Comparison of ENCODE assay signal across 9 cellular contexts in the genomic region with DNA sequence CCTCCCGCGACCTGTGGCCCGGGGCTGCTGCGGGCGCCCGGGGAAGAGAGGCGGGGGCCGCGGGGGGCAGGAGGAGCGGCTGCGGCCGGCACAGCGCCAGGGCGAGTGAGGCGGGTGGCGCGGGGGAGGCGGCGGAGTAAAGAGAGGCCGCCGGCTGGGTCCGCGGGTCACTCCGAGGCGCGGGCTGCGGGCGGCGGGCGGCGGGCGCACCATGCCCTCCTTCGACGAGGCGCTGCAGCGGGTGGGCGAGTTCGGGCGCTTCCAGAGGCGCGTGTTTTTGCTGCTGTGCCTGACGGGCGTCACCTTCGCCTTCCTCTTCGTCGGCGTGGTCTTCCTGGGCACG. TPM values are rescaled to one million over a fixed set of nuclear protein-coding genes. Genes with fewer than 3 reads are reported as not detected.
DNase-seq lines count a peak whose midpoint lies in the region; ATAC-seq and TF ChIP-seq lines count a peak whose summit lies in the region.
"Had no signal": no experiment of that assay in that cellular context is flagged by ENCODE, and none has a peak within 500 bp of the region (broad histone marks: within the 10 kb centered on the region; RNA-seq: fewer than 3 reads in every experiment).

A gene with protein sequence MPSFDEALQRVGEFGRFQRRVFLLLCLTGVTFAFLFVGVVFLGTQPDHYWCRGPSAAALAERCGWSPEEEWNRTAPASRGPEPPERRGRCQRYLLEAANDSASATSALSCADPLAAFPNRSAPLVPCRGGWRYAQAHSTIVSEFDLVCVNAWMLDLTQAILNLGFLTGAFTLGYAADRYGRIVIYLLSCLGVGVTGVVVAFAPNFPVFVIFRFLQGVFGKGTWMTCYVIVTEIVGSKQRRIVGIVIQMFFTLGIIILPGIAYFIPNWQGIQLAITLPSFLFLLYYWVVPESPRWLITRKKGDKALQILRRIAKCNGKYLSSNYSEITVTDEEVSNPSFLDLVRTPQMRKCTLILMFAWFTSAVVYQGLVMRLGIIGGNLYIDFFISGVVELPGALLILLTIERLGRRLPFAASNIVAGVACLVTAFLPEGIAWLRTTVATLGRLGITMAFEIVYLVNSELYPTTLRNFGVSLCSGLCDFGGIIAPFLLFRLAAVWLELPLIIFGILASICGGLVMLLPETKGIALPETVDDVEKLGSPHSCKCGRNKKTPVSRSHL (plus strand): TSS at position 170 of the 343 bp plus-strand sequence. CDS start 42 bp downstream, at position 212.

- no peak for DNase-seq in CD8-positive, alpha-beta memory T cell
- DNase-seq in activated naive CD8-positive, alpha-beta T cell treated with anti-CD3 and anti-CD28 coated beads, Interleukin-2, amount 10 ng/mL, durations not matched to agents 7 days and 5 days = no peak
- DNase-seq in left ventricle myocardium superior (peak; percentile 70), NCI-H187 treated with DMSO at 0.1 percent for 48 hours (lab: John Stamatoyannopoulos, UW) (no peak), HCEC 1CT (no peak)

- no peak within 1 kb of the TSS for H3K27ac ChIP-seq in CD8-positive, alpha-beta memory T cell (ENCODE audit: low read depth, low read length)
- H3K27ac ChIP-seq in parathyroid adenoma = no peak within 1 kb of the TSS

- H3K27me3 Mint-ChIP-seq in CD8-positive, alpha-beta memory T cell = peaks cover 36 to 73% of the 10 kb centered on the region in 2 donors
- peaks cover 64% of the 10 kb centered on the region for H3K27me3 Mint-ChIP-seq in activated naive CD8-positive, alpha-beta T cell treated with anti-CD3 and anti-CD28 coated beads, Interleukin-2, amount 10 ng/mL, durations not matched to agents 7 days and 5 days

- H3K4me1 Mint-ChIP-seq in CD8-positive, alpha-beta memory T cell = peaks cover 4 to 14% (median 10%) of the 10 kb centered on the region in 3 donors
- peaks cover 2% of the 10 kb centered on the region for H3K4me1 Mint-ChIP-seq in activated naive CD8-positive, alpha-beta T cell treated with anti-CD3 and anti-CD28 coated beads, Interleukin-2, amount 10 ng/mL, durations not matched to agents 7 days and 5 days

- peak within 1 kb of the TSS in 5 of 7 donors; percentile 22 to 75 (median 48) for H3K4me3 Mint-ChIP-seq in CD8-positive, alpha-beta memory T cell
- peak within 1 kb of the TSS; percentile 13 for H3K4me3 Mint-ChIP-seq in activated naive CD8-positive, alpha-beta T cell treated with anti-CD3 and anti-CD28 coated beads, Interleukin-2, amount 10 ng/mL, durations not matched to agents 7 days and 5 days

- H3K79me2 ChIP-seq in parathyroid adenoma = no peaks in the 10 kb centered on the region

- TF ChIP-seq CTCF in parathyroid adenoma (IDR thresholded peaks at IDR 0.05) = no peak

- H3K36me3 Mint-ChIP-seq in CD8-positive, alpha-beta memory T cell = peaks cover 0 to 2% (median 0%) of the 10 kb centered on the region in 3 donors
- H3K36me3 Mint-ChIP-seq in activated naive CD8-positive, alpha-beta T cell treated with anti-CD3 and anti-CD28 coated beads, Interleukin-2, amount 10 ng/mL, durations not matched to agents 7 days and 5 days = no peaks in the 10 kb centered on the region

- peak within 1 kb of the TSS; percentile 81 for H3K4me2 ChIP-seq in parathyroid adenoma (ENCODE audit: low read length)

- POLR2A ChIA-PET in CD8-positive, alpha-beta memory T cell (lab: Charles Lee) = no interaction called here
- POLR2A ChIA-PET in activated naive CD8-positive, alpha-beta T cell treated with anti-CD3 and anti-CD28 coated beads, Interleukin-2, amount 10 ng/mL, durations not matched to agents 7 days and 5 days (lab: Charles Lee) = no interaction called here

- H3K4me1 ChIP-seq in CD8-positive, alpha-beta memory T cell (ENCODE audit: insufficient read depth, low read length) = no peaks in the 10 kb centered on the region
- H3K4me1 ChIP-seq in parathyroid adenoma = no peaks in the 10 kb centered on the region

- H3K9ac ChIP-seq in parathyroid adenoma = no peak within 1 kb of the TSS

- CTCF ChIA-PET in CD8-positive, alpha-beta memory T cell (lab: Charles Lee) = no interaction called here

- H3K27me3 ChIP-seq in CD8-positive, alpha-beta memory T cell (ENCODE audit: insufficient read depth, low read length, poor library complexity, severe bottlenecking) = peaks cover 10% of the 10 kb centered on the region
- no peaks in the 10 kb centered on the region for H3K27me3 ChIP-seq in parathyroid adenoma (ENCODE audit: control insufficient read depth, insufficient read depth, low read length)

- H3K9me3 Mint-ChIP-seq in CD8-positive, alpha-beta memory T cell = no peaks in the 10 kb centered on the region
- no peaks in the 10 kb centered on the region for H3K9me3 Mint-ChIP-seq in activated naive CD8-positive, alpha-beta T cell treated with anti-CD3 and anti-CD28 coated beads, Interleukin-2, amount 10 ng/mL, durations not matched to agents 7 days and 5 days

- no peak for ATAC-seq in activated naive CD8-positive, alpha-beta T cell treated with anti-CD3 and anti-CD28 coated beads, Interleukin-2, amount 10 ng/mL, durations not matched to agents 7 days and 5 days (ENCODE audit: low read depth)
- ATAC-seq in left ventricle myocardium superior (peak; percentile 82), HG03342 (IDR thresholded peaks at IDR 0.05; ENCODE audit: unreplicated experiment) (no peak), HG03045 (IDR thresholded peaks at IDR 0.05; ENCODE audit: unreplicated experiment) (no peak)

- peak within 1 kb of the TSS in 1 of 8 donors; percentile 40 for H3K27ac Mint-ChIP-seq in CD8-positive, alpha-beta memory T cell
- H3K27ac Mint-ChIP-seq in activated naive CD8-positive, alpha-beta T cell treated with anti-CD3 and anti-CD28 coated beads, Interleukin-2, amount 10 ng/mL, durations not matched to agents 7 days and 5 days = no peak within 1 kb of the TSS

- H3K9me3 ChIP-seq in CD8-positive, alpha-beta memory T cell (ENCODE audit: low read length) = no peaks in the 10 kb centered on the region
- no peaks in the 10 kb centered on the region for H3K9me3 ChIP-seq in parathyroid adenoma (ENCODE audit: control insufficient read depth, low read length)

- intact Hi-C loops in left ventricle myocardium superior (cut with micrococcal nuclease) = no loop called here

- H3K36me3 ChIP-seq in CD8-positive, alpha-beta memory T cell (ENCODE audit: insufficient read depth, low read length) = no peaks in the 10 kb centered on the region
- H3K36me3 ChIP-seq in parathyroid adenoma (ENCODE audit: control insufficient read depth, insufficient read depth, low read length) = no peaks in the 10 kb centered on the region

- no peak within 1 kb of the TSS for H3K4me3 ChIP-seq in CD8-positive, alpha-beta memory T cell (ENCODE audit: low read length)
- H3K4me3 ChIP-seq in parathyroid adenoma (ENCODE audit: low read depth, low read length) = peak within 1 kb of the TSS; percentile 20

- peak within 1 kb of the TSS; percentile 62 for H2AFZ ChIP-seq in parathyroid adenoma

RNA-seq across cellular contexts. Expression of the gene that starts here (rescaled TPM):
- not detected for total RNA-seq in CD8-positive, alpha-beta memory T cell
- not detected for polyA plus RNA-seq in CD8-positive, alpha-beta memory T cell
- total RNA-seq in activated naive CD8-positive, alpha-beta T cell treated with anti-CD3 and anti-CD28 coated beads, Interleukin-2, amount 10 ng/mL, durations not matched to agents 7 days and 5 days = not detected
- 1.3 TPM for total RNA-seq in left ventricle myocardium superior
- total RNA-seq: T-helper 1 cell treated with Interleukin-12 subunit alpha and Interleukin-12 subunit beta and Interleukin-4 antibody, amounts not matched to agents 30 ng/mL and 1 ng/mL, for 36 hours had no signal
